8 cellular contexts compared by ENCODE assay signal in the genomic region with DNA sequence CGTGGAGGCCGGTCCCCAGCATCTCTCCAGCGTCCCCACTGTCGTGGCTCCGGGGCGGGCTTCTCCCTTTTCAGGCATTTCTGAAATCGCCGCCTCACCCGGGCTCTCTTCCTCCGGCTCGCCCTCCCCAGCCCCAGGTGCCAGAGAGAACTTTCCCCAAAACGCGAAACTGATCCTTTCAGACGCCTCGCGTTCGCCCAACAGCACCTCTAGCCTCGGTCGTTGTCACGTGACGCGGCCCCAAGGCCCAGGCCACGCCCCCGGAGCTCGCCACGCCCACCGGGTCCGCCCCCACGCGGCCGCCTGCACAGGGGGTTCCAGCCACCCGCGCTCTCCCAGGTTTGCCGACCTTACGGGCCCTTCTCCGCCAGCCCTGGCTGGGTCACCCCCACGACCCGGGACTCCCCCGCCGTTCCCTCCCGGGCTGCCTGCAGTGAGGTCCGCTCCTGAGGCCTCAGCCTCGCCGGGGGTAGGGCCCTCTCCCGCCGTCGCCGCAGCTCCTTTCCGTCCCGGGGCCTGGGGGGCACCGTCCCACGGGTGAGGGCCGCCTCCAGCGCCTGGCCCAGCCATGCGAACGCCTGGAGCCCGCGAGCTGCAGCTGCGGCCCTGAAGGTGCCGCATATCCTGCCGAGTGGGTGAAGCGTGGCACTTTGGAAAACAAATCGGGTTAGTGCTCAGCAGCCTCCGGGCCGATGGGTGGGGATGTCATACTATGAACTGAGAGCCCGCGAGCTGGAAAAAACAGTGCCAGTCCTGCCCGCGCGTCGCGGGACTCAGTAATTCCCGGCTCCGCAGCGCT. TPM values are rescaled to one million over a fixed set of nuclear protein-coding genes. Genes with fewer than 3 reads are reported as not detected.
A peak's percentile ranks its signal among the peaks of the same experiment; 100 is the strongest.
DNase-seq lines count a peak whose midpoint lies in the region; ATAC-seq and TF ChIP-seq lines count a peak whose summit lies in the region.

No MANE protein-coding gene starts in this region.

- H3F3A ChIP-seq in PC-3 (ENCODE audit: low read length, unreplicated experiment), result no peaks in the 10 kb centered on the region

- H3K79me2 ChIP-seq in PC-3 (ENCODE audit: low read length), result no peaks in the 10 kb centered on the region

- DNase-seq in DMS 273 treated with DMSO at 0.1 percent for 48 hours (lab: John Stamatoyannopoulos, UW) (peak; percentile 63), HT1080 (ENCODE audit: low read depth) (peak; percentile 75), PC-3 (peak; percentile 90), fibroblast of mammary gland (ENCODE audit: low read depth) (peak; percentile 70), natural killer cell (peak; percentile 97)
- peak; percentile 95 to 96 for DNase-seq in activated T-cell treated with anti-CD3 and anti-CD28 coated beads, Interleukin-2, amount 50 U/mL, for 72 hours
- peak; percentile 97 for DNase-seq in stimulated activated naive CD8-positive, alpha-beta T cell treated with anti-CD3 and anti-CD28 coated beads, Interleukin-15, Interleukin-2, amounts not matched to agents 100 U/mL and 50 U/mL, for 24 hours

- peak overlapping the region; percentile 99 for H2AFZ ChIP-seq in PC-3 (ENCODE audit: low read length)

- CTCF ChIA-PET in PC-3 (lab: Charles Lee), result interaction anchor here (0.6 to 2.1 kb wide), 4 partner anchors 9 to 26 kb away, joined by 3 to 20 read pairs (median 4); no protein-coding TSS in a partner anchor

- H3K4me3 ChIP-seq in PC-3 (ENCODE audit: low read length), result peak overlapping the region; percentile 84
- peak overlapping the region; percentile 64 for H3K4me3 ChIP-seq in fibroblast of mammary gland (ENCODE audit: control insufficient read depth, low read depth, low read length)

- H3K27me3 Mint-ChIP-seq in activated T-cell treated with anti-CD3 and anti-CD28 coated beads, Interleukin-2, amount 50 U/mL, for 72 hours (ENCODE audit: low read depth), result no peaks in the 10 kb centered on the region
- no peaks in the 10 kb centered on the region for H3K27me3 Mint-ChIP-seq in natural killer cell (ENCODE audit: low read depth in 2 of 2)

- POLR2A ChIA-PET in PC-3 (lab: Charles Lee; ENCODE audit: unreplicated experiment), result interaction anchor here (0.5 to 1.1 kb wide), 7 partner anchors 9 to 58 kb away, joined by 3 to 13 read pairs (median 5); partner anchors contain the start of gene H3-3A

- peak; percentile 87 for ATAC-seq in GM21367 (IDR thresholded peaks at IDR 0.05; ENCODE audit: unreplicated experiment)
- peak; percentile 89 for ATAC-seq in PC-3
- ATAC-seq in activated T-cell treated with anti-CD3 and anti-CD28 coated beads, Interleukin-2, amount 50 U/mL, for 72 hours (replicated peaks in 1 of 2), result peak; percentile 92 to 93
- ATAC-seq in natural killer cell, result peak; percentile 97
- ATAC-seq in stimulated activated naive CD8-positive, alpha-beta T cell treated with anti-CD3 and anti-CD28 coated beads, Interleukin-15, Interleukin-2, amounts not matched to agents 100 U/mL and 50 U/mL, for 24 hours, result peak; percentile 91

- BruUV-seq in PC-3 (replicated peaks; lab: Mats Ljungman, UMichigan), result TSS peak; percentile 63

- peak overlapping the region; percentile 39 for H3K27ac Mint-ChIP-seq in activated T-cell treated with anti-CD3 and anti-CD28 coated beads, Interleukin-2, amount 50 U/mL, for 72 hours
- peak overlapping the region; percentile 58 to 88 for H3K27ac Mint-ChIP-seq in natural killer cell

- no peaks in the 10 kb centered on the region for H3K36me3 Mint-ChIP-seq in activated T-cell treated with anti-CD3 and anti-CD28 coated beads, Interleukin-2, amount 50 U/mL, for 72 hours (ENCODE audit: insufficient read depth in 2 of 2)
- no peaks in the 10 kb centered on the region for H3K36me3 Mint-ChIP-seq in natural killer cell

- no peaks in the 10 kb centered on the region for H3K36me3 ChIP-seq in PC-3 (ENCODE audit: low read depth, low read length)

- H3K27ac ChIP-seq in PC-3 (ENCODE audit: low read length), result peak overlapping the region; percentile 58

- H4K20me1 ChIP-seq in PC-3 (ENCODE audit: low read length), result no peaks in the 10 kb centered on the region

- H3K4me1 ChIP-seq in PC-3 (ENCODE audit: insufficient read depth, low read length), result peaks cover 10% of the 10 kb centered on the region

- intact Hi-C loops in PC-3 (cut with micrococcal nuclease) (loop anchor here (1.0 to 5.0 kb wide), 3 partner anchors 19 to 39 kb away; no protein-coding TSS in a partner anchor), natural killer cell (cut with micrococcal nuclease) (loop anchor here (1.0 to 5.0 kb wide), 2 partner anchors 21 to 39 kb away; partner anchors contain the start of gene H3-3A)

- H3K9me3 Mint-ChIP-seq in activated T-cell treated with anti-CD3 and anti-CD28 coated beads, Interleukin-2, amount 50 U/mL, for 72 hours, result no peaks in the 10 kb centered on the region
- H3K9me3 Mint-ChIP-seq in natural killer cell, result no peaks in the 10 kb centered on the region

- H3K9me2 ChIP-seq in PC-3 (replicated peaks; ENCODE audit: low read length), result no peaks in the 10 kb centered on the region

- peak overlapping the region; percentile 97 to 98 for H3K4me3 Mint-ChIP-seq in activated T-cell treated with anti-CD3 and anti-CD28 coated beads, Interleukin-2, amount 50 U/mL, for 72 hours
- H3K4me3 Mint-ChIP-seq in natural killer cell, result peak overlapping the region; percentile 97

- no peaks in the 10 kb centered on the region for H3K27me3 ChIP-seq in PC-3 (ENCODE audit: low read length)

- H3K4me1 Mint-ChIP-seq in activated T-cell treated with anti-CD3 and anti-CD28 coated beads, Interleukin-2, amount 50 U/mL, for 72 hours (ENCODE audit: low read depth), result peaks cover 8% of the 10 kb centered on the region
- peaks cover 11 to 13% of the 10 kb centered on the region in 2 donors for H3K4me1 Mint-ChIP-seq in natural killer cell

- H3K9ac ChIP-seq in PC-3 (ENCODE audit: low read length), result peak overlapping the region; percentile 88

- no peaks in the 10 kb centered on the region for H3K9me3 ChIP-seq in PC-3 (ENCODE audit: low read length)

- peak overlapping the region; percentile 98 for H3K4me2 ChIP-seq in PC-3 (ENCODE audit: low read length)

- TF ChIP-seq CTCF in PC-3 (conservative IDR thresholded peaks at IDR 0.05; ENCODE audit: low read depth, low read length), result no peak; the same call in 1 of the 2 replicates
- TF ChIP-seq CTCF in fibroblast of mammary gland (conservative IDR thresholded peaks at IDR 0.05; ENCODE audit: control insufficient read depth, insufficient read depth, low read depth, low read length), result no peak
- no peak for TF ChIP-seq CTCF in natural killer cell (IDR thresholded peaks at IDR 0.05)

RNA-seq across cellular contexts. Expression of gene H3-3A, which starts 21.0 kb away (rescaled TPM):
- total RNA-seq in HT1080 (2014; rRNA removed; shearing (Covaris generic)), result 191 and 346 TPM in 2 replicates
- 637 and 691 TPM in 2 replicates for polyA plus RNA-seq in HT1080 (2015; cell fraction: cytosol; rRNA removed)
- polyA plus RNA-seq in HT1080 (2015; cell fraction: nucleus; rRNA removed), result 318 and 369 TPM in 2 replicates
- 196 and 273 TPM in 2 replicates for total RNA-seq in PC-3 (2014; rRNA removed)
- total RNA-seq in activated T-cell treated with anti-CD3 and anti-CD28 coated beads, Interleukin-2, amount 50 U/mL, for 72 hours, result 100 to 1,000 TPM; 231 to 239 TPM
- 100 to 1,000 TPM; 490 to 616 (median 522) TPM for total RNA-seq in natural killer cell

Comparison
In these comparisons a context has a peak if more than half of its experiments do, and no peak if none do; other contexts are left out.
1. Peak in every context shown above with its lines: DNase-seq, ATAC-seq, H3K4me3 ChIP-seq and H3K27ac ChIP-seq.